In genomic region chr2:62624855-62625254, GRCh38 we compare ENCODE assay signal across 28 cellular contexts.
"Had no signal": no experiment of that assay in that cellular context is flagged by ENCODE, and none has a peak within 500 bp of the region (broad histone marks: within the 10 kb centered on the region; RNA-seq: fewer than 3 reads in every experiment).

No MANE protein-coding gene starts in this region.

- H3K4me1 ChIP-seq: lower lobe of right lung, pancreas, prostate gland, sigmoid colon, tibial nerve, uterus had no signal

- H3K4me3 ChIP-seq: hepatocyte, lower lobe of right lung, pancreas, prostate gland, sigmoid colon, smooth muscle cell, tibial nerve, uterus had no signal

- H3K27ac ChIP-seq: hepatocyte, lower lobe of right lung, pancreas, prostate gland, sigmoid colon, tibial nerve, uterus had no signal

- H2AFZ ChIP-seq: hepatocyte had no signal

- H3K79me2 ChIP-seq: hepatocyte had no signal

- DNase-seq: islet precursor cell; kidney glomerular epithelial cell; left cardiac atrium; left ventricle myocardium superior; lower lobe of right lung; mammary epithelial cell; mesenchymal stem cell; naive thymus-derived CD8-positive, alpha-beta T cell; nucleus accumbens; pancreas; posterior cingulate gyrus; retina; right cardiac atrium; sigmoid colon; stimulated activated CD4-positive, alpha-beta T cell treated with anti-CD3 and anti-CD28 coated beads, Interleukin-1b, Interleukin-23, amount 100 ng/mL, for 48 hours; stimulated activated CD4-positive, alpha-beta T cell treated with anti-CD3 and anti-CD28 coated beads, Interleukin-2, amount 100 ng/mL, for 48 hours; stimulated activated CD4-positive, alpha-beta T cell treated with anti-CD3 and anti-CD28 coated beads, Interleukin-4, amount 100 ng/mL, for 4 hours; stimulated activated CD8-positive, alpha-beta memory T cell treated with anti-CD3 and anti-CD28 coated beads, Interleukin-4, amount 100 ng/mL, for 48 hours; stimulated activated naive CD4-positive, alpha-beta T cell treated with Interleukin-2 at 50 U/mL for 16 hours; stimulated activated naive CD8-positive, alpha-beta T cell treated with anti-CD3 and anti-CD28 coated beads, Interleukin-15, amount 100 ng/mL, for 72 hours; substantia nigra; uterus had no signal

- H3K9me3 ChIP-seq: pancreas, prostate gland, sigmoid colon, uterus had no signal

- H3K4me2 ChIP-seq: hepatocyte, smooth muscle cell had no signal

- ATAC-seq: left cardiac atrium; left lobe of liver; left ventricle myocardium superior; lower lobe of right lung; naive thymus-derived CD8-positive, alpha-beta T cell; pancreas; right cardiac atrium; stimulated activated memory B cell treated with anti-CD40 and anti-IgM and Interleukin-4, amounts not matched to agents 10 μg/mL and 1 μg/mL and 100 μg/mL, for 72 hours; stimulated activated naive CD8-positive, alpha-beta T cell treated with anti-CD3 and anti-CD28 coated beads, Interleukin-15, amount 100 ng/mL, for 72 hours had no signal

- H3K27me3 ChIP-seq: hepatocyte, pancreas, sigmoid colon, tibial nerve, uterus had no signal

- H3K36me3 ChIP-seq: lower lobe of right lung, pancreas, prostate gland, sigmoid colon, uterus had no signal
